Comparison of ENCODE assay signal across 21 cellular contexts in genomic region chr10:68253356-68253755, GRCh38. TPM values are rescaled to one million over a fixed set of nuclear protein-coding genes. Genes with fewer than 3 reads are reported as not detected.
DNase-seq lines count a peak whose midpoint lies in the region; TF ChIP-seq lines count a peak whose summit lies in the region.
"Had no signal": no experiment of that assay in that cellular context is flagged by ENCODE, and none has a peak within 500 bp of the region (broad histone marks: within the 10 kb centered on the region; RNA-seq: fewer than 3 reads in every experiment).

No MANE protein-coding gene starts in this region.

- no peak for TF ChIP-seq POLR2A in vagina (IDR thresholded peaks at IDR 0.05)

- H3K4me1 ChIP-seq in neural progenitor cell = peaks cover 33% of the 10 kb centered on the region
- H3K4me1 ChIP-seq in vagina = no peaks in the 10 kb centered on the region
- H3K4me1 ChIP-seq: A549, HAP-1 had no signal

- H4K20me1 ChIP-seq in neural progenitor cell (ENCODE audit: low read depth) = no peaks in the 10 kb centered on the region

- H3K9me3 ChIP-seq in neural progenitor cell (ENCODE audit: low read depth) (no peaks in the 10 kb centered on the region), vagina (no peaks in the 10 kb centered on the region)
- H3K9me3 ChIP-seq: A549, HAP-1 had no signal

- no peak overlapping the region for H3K4me3 ChIP-seq in neural progenitor cell
- H3K4me3 ChIP-seq in vagina = no peak overlapping the region
- H3K4me3 ChIP-seq: A549, HAP-1 had no signal

- H3K4me2 ChIP-seq in neural progenitor cell = peak overlapping the region; percentile 61
- H3K4me2 ChIP-seq: A549 had no signal

- TF ChIP-seq CTCF in neural progenitor cell (IDR thresholded peaks at IDR 0.05) = no peak
- no peak for TF ChIP-seq CTCF in vagina (IDR thresholded peaks at IDR 0.05)

- H3K4me1 Mint-ChIP-seq in neural progenitor cell = peaks cover 14% of the 10 kb centered on the region

- no peak overlapping the region for H3K27ac Mint-ChIP-seq in neural progenitor cell
- H3K27ac Mint-ChIP-seq: CD4-positive, alpha-beta memory T cell; HFFc6 had no signal

- H3K36me3 Mint-ChIP-seq in neural progenitor cell = no peaks in the 10 kb centered on the region
- H3K36me3 Mint-ChIP-seq: CD4-positive, alpha-beta memory T cell had no signal

- intact Hi-C loops in vagina (cut with DNase I) = no loop called here

- H3K36me3 ChIP-seq in neural progenitor cell = no peaks in the 10 kb centered on the region
- H3K36me3 ChIP-seq in vagina = no peaks in the 10 kb centered on the region
- H3K36me3 ChIP-seq: HAP-1 had no signal

- H3F3A ChIP-seq in neural progenitor cell (ENCODE audit: low read depth) = peaks cover 31% of the 10 kb centered on the region

- peak; percentile 39 for DNase-seq in NCI-H2171 treated with DMSO at 0.1 percent for 48 hours (lab: John Stamatoyannopoulos, UW)
- DNase-seq in NCI-H2171 (lab: John Stamatoyannopoulos, UW) = no peak
- DNase-seq in NCI-H69 (lab: John Stamatoyannopoulos, UW) = peak; percentile 79
- peak; percentile 11 for DNase-seq in RPMI8226
- no peak for DNase-seq in neural progenitor cell (ENCODE audit: low spot score)
- no peak for DNase-seq in central memory CD4-positive, alpha-beta T cell
- no peak for DNase-seq in vagina (ENCODE audit: extremely low spot score in 2 of 2)
- DNase-seq in activated T-cell treated with anti-CD3 and anti-CD28 coated beads for 4 hours = no peak
- DNase-seq: 8988T; ACHN; C1 segment of cervical spinal cord; Calu3; CD4-positive, alpha-beta memory T cell; COR-L47; DMS79; GF-D8; GOT3; HFFc6 had no signal

- H3K9me3 Mint-ChIP-seq in neural progenitor cell = peaks cover 2% of the 10 kb centered on the region
- H3K9me3 Mint-ChIP-seq: CD4-positive, alpha-beta memory T cell; HFFc6 had no signal

- no peak overlapping the region for H3K4me3 Mint-ChIP-seq in neural progenitor cell
- H3K4me3 Mint-ChIP-seq: CD4-positive, alpha-beta memory T cell; HFFc6 had no signal

- no peaks in the 10 kb centered on the region for H3K27me3 ChIP-seq in neural progenitor cell
- H3K27me3 ChIP-seq in vagina = no peaks in the 10 kb centered on the region

- H2AFZ ChIP-seq in neural progenitor cell (replicated peaks) = no peak overlapping the region

- H3K9ac ChIP-seq in neural progenitor cell = no peak overlapping the region

- H3K27me3 Mint-ChIP-seq in neural progenitor cell (ENCODE audit: insufficient read depth, low read depth) = peaks cover 11% of the 10 kb centered on the region

- no peak overlapping the region for H3K27ac ChIP-seq in neural progenitor cell
- H3K27ac ChIP-seq in vagina = no peak overlapping the region
- H3K27ac ChIP-seq: A549 had no signal

- H3K79me2 ChIP-seq in neural progenitor cell (ENCODE audit: low read depth) = no peaks in the 10 kb centered on the region

RNA-seq across cellular contexts. Expression of gene ATOH7, which starts 21.4 kb away (rescaled TPM):
- 0.93 TPM in 1 of 2 replicates, not detected in the other for total RNA-seq in neural progenitor cell (ENCODE audit: low replicate concordance)
- not detected for total RNA-seq in vagina
- total RNA-seq: Calu3; CD4-positive, alpha-beta memory T cell; Daoy had no signal

Comparison
In these comparisons a context has a peak if more than half of its experiments do, and no peak if none do; other contexts are left out.
1. DNase-seq: peak in NCI-H2171 treated with DMSO at 0.1 percent for 48 hours (single experiment), NCI-H69 (single experiment) and RPMI8226 (single experiment); none in NCI-H2171 (single experiment), neural progenitor cell (single experiment), central memory CD4-positive, alpha-beta T cell (single experiment), vagina (0 of 2) and activated T-cell treated with anti-CD3 and anti-CD28 coated beads for 4 hours (single experiment).